28 cellular contexts compared by ENCODE assay signal in the genomic region with DNA sequence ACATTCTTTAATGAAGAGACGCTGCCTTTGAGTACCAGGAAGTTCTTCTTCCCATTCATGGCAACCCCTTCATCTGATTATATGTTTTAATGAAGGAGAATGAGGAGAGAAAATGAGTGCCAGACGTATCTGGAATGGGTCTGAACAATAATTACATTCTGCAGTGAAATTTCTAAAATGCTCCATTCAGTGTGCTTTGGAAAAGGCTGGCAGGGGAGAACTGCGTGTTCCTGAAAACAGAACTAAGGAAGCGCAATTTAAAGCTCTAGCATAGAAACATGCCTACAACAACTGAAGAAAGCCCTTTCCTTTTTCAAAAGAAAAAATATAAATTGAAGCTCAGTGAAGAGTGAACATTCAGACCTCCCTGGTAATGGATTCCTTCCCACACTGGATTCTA. TPM values are rescaled to one million over a fixed set of nuclear protein-coding genes. Genes with fewer than 3 reads are reported as not detected.
"Had no signal": no experiment of that assay in that cellular context is flagged by ENCODE, and none has a peak within 500 bp of the region (broad histone marks: within the 10 kb centered on the region; RNA-seq: fewer than 3 reads in every experiment).

No MANE protein-coding gene starts in this region.

- DNase-seq: dermis blood vessel endothelial cell; effector memory CD8-positive, alpha-beta T cell; foreskin fibroblast; gastrocnemius medialis; kidney; midbrain; naive thymus-derived CD8-positive, alpha-beta T cell; nephron progenitor cell; ovary; posterior cingulate gyrus; psoas muscle; retina; right lobe of liver; small intestine; stimulated activated CD4-positive, alpha-beta T cell treated with anti-CD3 and anti-CD28 coated beads, Interleukin-15, amount 100 ng/mL, for 24 hours; stimulated activated CD4-positive, alpha-beta T cell treated with anti-CD3 and anti-CD28 coated beads, Interleukin-2, amount 100 ng/mL, for 48 hours; stimulated activated naive CD4-positive, alpha-beta T cell treated with Interleukin-2 at 50 U/mL for 16 hours; stomach; upper lobe of right lung; uterus had no signal

- H3K4me1 ChIP-seq: gastrocnemius medialis, psoas muscle, upper lobe of right lung, uterus had no signal

- H3K36me3 ChIP-seq: gastrocnemius medialis, ovary, right lobe of liver, stomach, thoracic aorta, tibial nerve, upper lobe of right lung, uterus had no signal

- H3K27ac ChIP-seq: coronary artery, gastrocnemius medialis, ovary, psoas muscle, right lobe of liver, stomach, thoracic aorta, tibial nerve, upper lobe of right lung, uterus had no signal

- H3K4me3 ChIP-seq: coronary artery, gastrocnemius medialis, lung, ovary, psoas muscle, right lobe of liver, stomach, thoracic aorta, tibial nerve, upper lobe of right lung, uterus had no signal

- H3K9me3 ChIP-seq: gastrocnemius medialis, ovary, psoas muscle, right lobe of liver, thoracic aorta, tibial nerve, upper lobe of right lung, uterus had no signal

- H3K27me3 ChIP-seq: ovary, right lobe of liver, tibial nerve, uterus had no signal

RNA-seq across cellular contexts. Expression of a gene that starts 58.8 kb away (rescaled TPM):
- total RNA-seq: chondrocyte; dermis blood vessel endothelial cell; gastrocnemius medialis; glomerular endothelial cell; kidney; left lobe of liver; liver; lung; naive thymus-derived CD8-positive, alpha-beta T cell; ovary; psoas muscle; right lobe of liver; stomach; thoracic aorta; tibial nerve; upper lobe of right lung; uterus had no signal
